1 cellular context compared by ENCODE assay signal in the genomic region with DNA sequence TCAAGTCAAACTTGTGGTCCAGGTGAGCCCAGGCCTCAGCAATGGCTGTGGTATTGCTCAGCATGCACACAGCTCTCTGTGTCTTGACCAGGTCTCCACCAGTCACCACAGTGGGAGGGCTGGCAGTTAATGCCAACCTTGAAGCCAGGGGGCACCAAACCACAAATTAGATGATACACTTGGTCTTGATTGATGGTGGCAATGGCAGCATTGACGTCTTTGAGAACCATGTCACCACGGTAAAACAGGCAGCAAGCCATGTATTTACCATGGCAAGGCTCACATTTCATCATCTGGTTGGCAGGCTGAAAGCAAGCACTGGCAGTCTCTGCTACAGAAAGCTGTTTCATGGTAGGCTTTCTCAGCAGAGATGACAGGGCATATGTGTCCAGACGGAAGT.
TF ChIP-seq lines count a peak whose summit lies in the region.

No MANE protein-coding gene starts in this region.

TF ChIP-seq in K562, 482 proteins besides CTCF, POLR2A, EP300 and RAD21:
- TF ChIP-seq ZNF695 (CRISPR knock-in tag; IDR thresholded peaks at IDR 0.05) (no peak), MEIS2 (IDR thresholded peaks at IDR 0.05; ENCODE audit: partially characterized antibody) (peak; percentile 84), TARDBP (IDR thresholded peaks at IDR 0.05) (no peak), STAT5A (IDR thresholded peaks at IDR 0.05; ENCODE audit: borderline replicate concordance, low read length) (no peak), SMC3 (conservative IDR thresholded peaks at IDR 0.05; ENCODE audit: insufficient read depth, low read depth, low read length) (0 out of 2 replicates have a peak, but pooled peaks have one; percentile 15), WHSC1 (IDR thresholded peaks at IDR 0.05; ENCODE audit: low read length) (no peak)
- TF ChIP-seq, protein P1, sequence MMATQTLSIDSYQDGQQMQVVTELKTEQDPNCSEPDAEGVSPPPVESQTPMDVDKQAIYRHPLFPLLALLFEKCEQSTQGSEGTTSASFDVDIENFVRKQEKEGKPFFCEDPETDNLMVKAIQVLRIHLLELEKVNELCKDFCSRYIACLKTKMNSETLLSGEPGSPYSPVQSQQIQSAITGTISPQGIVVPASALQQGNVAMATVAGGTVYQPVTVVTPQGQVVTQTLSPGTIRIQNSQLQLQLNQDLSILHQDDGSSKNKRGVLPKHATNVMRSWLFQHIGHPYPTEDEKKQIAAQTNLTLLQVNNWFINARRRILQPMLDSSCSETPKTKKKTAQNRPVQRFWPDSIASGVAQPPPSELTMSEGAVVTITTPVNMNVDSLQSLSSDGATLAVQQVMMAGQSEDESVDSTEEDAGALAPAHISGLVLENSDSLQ (IDR thresholded peaks at IDR 0.05) = peak; percentile 61
- TF ChIP-seq, protein P2, sequence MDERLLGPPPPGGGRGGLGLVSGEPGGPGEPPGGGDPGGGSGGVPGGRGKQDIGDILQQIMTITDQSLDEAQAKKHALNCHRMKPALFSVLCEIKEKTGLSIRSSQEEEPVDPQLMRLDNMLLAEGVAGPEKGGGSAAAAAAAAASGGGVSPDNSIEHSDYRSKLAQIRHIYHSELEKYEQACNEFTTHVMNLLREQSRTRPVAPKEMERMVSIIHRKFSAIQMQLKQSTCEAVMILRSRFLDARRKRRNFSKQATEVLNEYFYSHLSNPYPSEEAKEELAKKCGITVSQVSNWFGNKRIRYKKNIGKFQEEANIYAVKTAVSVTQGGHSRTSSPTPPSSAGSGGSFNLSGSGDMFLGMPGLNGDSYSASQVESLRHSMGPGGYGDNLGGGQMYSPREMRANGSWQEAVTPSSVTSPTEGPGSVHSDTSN (CRISPR knock-in tag; IDR thresholded peaks at IDR 0.05; ENCODE audit: low read depth) = no peak
- TF ChIP-seq, protein P2 (tag; conservative IDR thresholded peaks at IDR 0.05; ENCODE audit: low read depth) = peak; percentile 71
